ENCODE assay signal across 8 cellular contexts in the genomic region with DNA sequence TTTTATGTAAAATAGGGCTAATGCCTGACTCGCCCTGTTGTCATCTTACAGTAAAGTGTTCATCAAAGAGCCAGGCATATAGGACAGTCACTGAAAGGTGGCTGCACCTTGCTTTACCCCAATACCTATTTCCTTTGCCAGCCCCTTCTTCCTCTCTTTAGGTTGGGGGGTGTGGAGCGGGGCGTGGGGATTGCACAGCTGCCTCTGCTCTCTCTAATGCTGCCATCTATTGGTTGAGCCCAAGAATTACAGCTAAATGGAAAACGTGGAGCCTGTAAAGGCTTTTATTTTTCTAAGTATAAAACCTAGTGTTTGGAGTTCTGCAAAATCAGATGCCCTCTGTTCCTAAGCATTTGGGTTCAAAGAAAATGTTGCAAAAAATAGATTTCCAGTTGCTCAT. TPM values are rescaled to one million over a fixed set of nuclear protein-coding genes. Genes with fewer than 3 reads are reported as not detected.
DNase-seq lines count a peak whose midpoint lies in the region; TF ChIP-seq lines count a peak whose summit lies in the region.

No MANE protein-coding gene starts in this region.

- H3K9me3 ChIP-seq in HEK293 (ENCODE audit: control insufficient read depth, insufficient read depth, low read depth, low read length) = no peaks in the 10 kb centered on the region
- peaks cover 5% of the 10 kb centered on the region for H3K9me3 ChIP-seq in adipocyte (ENCODE audit: control insufficient read depth, low read length)
- H3K9me3 ChIP-seq in CD8-positive, alpha-beta memory T cell (ENCODE audit: low read length) = no peaks in the 10 kb centered on the region
- H3K9me3 ChIP-seq in Peyer's patch = no peaks in the 10 kb centered on the region

- H3K4me1 Mint-ChIP-seq in CD8-positive, alpha-beta memory T cell = no peaks in the 10 kb centered on the region
- H3K4me1 Mint-ChIP-seq in immature natural killer cell = no peaks in the 10 kb centered on the region

- H3K27ac Mint-ChIP-seq in CD8-positive, alpha-beta memory T cell = no peak overlapping the region
- H3K27ac Mint-ChIP-seq in immature natural killer cell = no peak overlapping the region

- H3K27me3 ChIP-seq in adipocyte (replicated peaks; ENCODE audit: control insufficient read depth, insufficient read depth, low read length) (peaks cover 4% of the 10 kb centered on the region), Peyer's patch (no peaks in the 10 kb centered on the region)
- H3K27me3 ChIP-seq in CD8-positive, alpha-beta memory T cell (ENCODE audit: insufficient read depth, low read length, poor library complexity, severe bottlenecking) = no peaks in the 10 kb centered on the region

- peak; percentile 44 for DNase-seq in D341Med (ENCODE audit: low spot score)
- DNase-seq in adipocyte (ENCODE audit: low read depth) = peak; percentile 25
- peak; percentile 1 for DNase-seq in kidney tubule cell (ENCODE audit: low spot score)
- no peak for DNase-seq in CD8-positive, alpha-beta memory T cell
- DNase-seq in Peyer's patch = no peak
- DNase-seq in immature natural killer cell = no peak
- no peak for DNase-seq in KG1 (lab: John Stamatoyannopoulos, UW)

- 0 out of 2 replicates have a peak, but pooled peaks have one; percentile 13 for TF ChIP-seq CTCF in HEK293 (tag by site-specific recombination; IDR thresholded peaks at IDR 0.05)
- TF ChIP-seq CTCF in Peyer's patch (IDR thresholded peaks at IDR 0.05) = peak in 2 of 6 experiments; percentile 13 to 26

- peaks cover 4 to 81% (median 13%) of the 10 kb centered on the region in 3 donors for H3K36me3 Mint-ChIP-seq in CD8-positive, alpha-beta memory T cell
- H3K36me3 Mint-ChIP-seq in immature natural killer cell = peaks cover 5 to 26% (median 10%) of the 10 kb centered on the region in 3 donors

- no peaks in the 10 kb centered on the region for H3K9me3 Mint-ChIP-seq in CD8-positive, alpha-beta memory T cell
- no peaks in the 10 kb centered on the region for H3K9me3 Mint-ChIP-seq in immature natural killer cell

- POLR2A ChIA-PET in HEK293 (lab: Yijun Ruan, JAX) = no interaction called here
- POLR2A ChIA-PET in CD8-positive, alpha-beta memory T cell (lab: Charles Lee) = no interaction called here

- H3K4me3 Mint-ChIP-seq in CD8-positive, alpha-beta memory T cell = no peak overlapping the region
- no peak overlapping the region for H3K4me3 Mint-ChIP-seq in immature natural killer cell

- H3K4me1 ChIP-seq in HEK293 (ENCODE audit: control insufficient read depth, insufficient read depth, low read length) = no peaks in the 10 kb centered on the region
- no peaks in the 10 kb centered on the region for H3K4me1 ChIP-seq in adipocyte (ENCODE audit: control insufficient read depth, insufficient read depth, low read length)
- no peaks in the 10 kb centered on the region for H3K4me1 ChIP-seq in CD8-positive, alpha-beta memory T cell (ENCODE audit: insufficient read depth, low read length)
- H3K4me1 ChIP-seq in Peyer's patch = no peaks in the 10 kb centered on the region

- H3K36me3 ChIP-seq in HEK293 (ENCODE audit: control insufficient read depth in 2 of 2, insufficient read depth in 1 of 2, low read length in 2 of 2) (peaks cover 0 to 48% of the 10 kb centered on the region in 2 experiments; a peak in 1 of 3 replicates), adipocyte (ENCODE audit: control insufficient read depth, insufficient read depth, low read length, severe bottlenecking) (peaks cover 17% of the 10 kb centered on the region), Peyer's patch (peaks cover 0 to 9% (median 0%) of the 10 kb centered on the region in 3 donors)
- H3K36me3 ChIP-seq in CD8-positive, alpha-beta memory T cell (ENCODE audit: insufficient read depth, low read length) = peaks cover 5% of the 10 kb centered on the region

- CTCF ChIA-PET in HEK293 (lab: Yijun Ruan, JAX) = interaction anchor here (0.7 to 1.8 kb wide), 7 partner anchors 9 to 165 kb away, joined by 3 to 8 read pairs (median 4); no protein-coding TSS in a partner anchor
- CTCF ChIA-PET in CD8-positive, alpha-beta memory T cell (lab: Charles Lee) = interaction anchor here (2.0 kb wide), 1 partner anchor 11 kb away, joined by 4 read pairs; no protein-coding TSS in a partner anchor

- TF ChIP-seq POLR2A in Peyer's patch (IDR thresholded peaks at IDR 0.05) = no peak

- H3K4me3 ChIP-seq in HEK293 (ENCODE audit: low read depth, low read length) = no peak overlapping the region
- H3K4me3 ChIP-seq in adipocyte (ENCODE audit: low read length) = no peak overlapping the region
- no peak overlapping the region for H3K4me3 ChIP-seq in CD8-positive, alpha-beta memory T cell (ENCODE audit: low read length)
- no peak overlapping the region for H3K4me3 ChIP-seq in Peyer's patch

- H3K27me3 Mint-ChIP-seq in CD8-positive, alpha-beta memory T cell = no peaks in the 10 kb centered on the region
- H3K27me3 Mint-ChIP-seq in immature natural killer cell (ENCODE audit: low read depth in 3 of 3) = peaks cover 0 to 4% (median 2%) of the 10 kb centered on the region in 3 donors

- H3K9ac ChIP-seq in adipocyte (ENCODE audit: low read length) = no peak overlapping the region

- H3K27ac ChIP-seq in HEK293 (ENCODE audit: extremely low read depth, low read depth, low read length) (no peak overlapping the region), Peyer's patch (no peak overlapping the region)
- no peak overlapping the region for H3K27ac ChIP-seq in CD8-positive, alpha-beta memory T cell (ENCODE audit: low read depth, low read length)

TF ChIP-seq in HEK293, 187 proteins besides CTCF, POLR2A, EP300 and RAD21:
- TF ChIP-seq ZNF544 (tag by site-specific recombination; IDR thresholded peaks at IDR 0.05) = no peak
- TF ChIP-seq, protein P1, sequence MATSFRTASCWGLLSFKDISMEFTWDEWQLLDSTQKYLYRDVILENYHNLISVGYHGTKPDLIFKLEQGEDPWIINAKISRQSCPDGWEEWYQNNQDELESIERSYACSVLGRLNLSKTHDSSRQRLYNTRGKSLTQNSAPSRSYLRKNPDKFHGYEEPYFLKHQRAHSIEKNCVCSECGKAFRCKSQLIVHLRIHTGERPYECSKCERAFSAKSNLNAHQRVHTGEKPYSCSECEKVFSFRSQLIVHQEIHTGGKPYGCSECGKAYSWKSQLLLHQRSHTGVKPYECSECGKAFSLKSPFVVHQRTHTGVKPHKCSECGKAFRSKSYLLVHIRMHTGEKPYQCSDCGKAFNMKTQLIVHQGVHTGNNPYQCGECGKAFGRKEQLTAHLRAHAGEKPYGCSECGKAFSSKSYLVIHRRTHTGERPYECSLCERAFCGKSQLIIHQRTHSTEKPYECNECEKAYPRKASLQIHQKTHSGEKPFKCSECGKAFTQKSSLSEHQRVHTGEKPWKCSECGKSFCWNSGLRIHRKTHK (tag by site-specific recombination; IDR thresholded peaks at IDR 0.05) = no peak
- TF ChIP-seq, protein P2, sequence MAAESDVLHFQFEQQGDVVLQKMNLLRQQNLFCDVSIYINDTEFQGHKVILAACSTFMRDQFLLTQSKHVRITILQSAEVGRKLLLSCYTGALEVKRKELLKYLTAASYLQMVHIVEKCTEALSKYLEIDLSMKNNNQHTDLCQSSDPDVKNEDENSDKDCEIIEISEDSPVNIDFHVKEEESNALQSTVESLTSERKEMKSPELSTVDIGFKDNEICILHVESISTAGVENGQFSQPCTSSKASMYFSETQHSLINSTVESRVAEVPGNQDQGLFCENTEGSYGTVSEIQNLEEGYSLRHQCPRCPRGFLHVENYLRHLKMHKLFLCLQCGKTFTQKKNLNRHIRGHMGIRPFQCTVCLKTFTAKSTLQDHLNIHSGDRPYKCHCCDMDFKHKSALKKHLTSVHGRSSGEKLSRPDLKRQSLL (tag by site-specific recombination; IDR thresholded peaks at IDR 0.05) = no peak
- 0 out of 2 replicates have a peak, but pooled peaks have one; percentile 23 for TF ChIP-seq KLF9 (tag by site-specific recombination; IDR thresholded peaks at IDR 0.05; ENCODE audit: low read depth)
- TF ChIP-seq ZNF654 (tag by site-specific recombination; IDR thresholded peaks at IDR 0.05; ENCODE audit: low read depth) = peak; percentile 24; the same call in 1 of the 2 replicates
- no peak for TF ChIP-seq ZNF677 (tag by site-specific recombination; IDR thresholded peaks at IDR 0.05)

RNA-seq across cellular contexts. Expression of gene ATG4A, which starts 47.7 kb away (rescaled TPM):
- 10 to 100 TPM; 10.7 to 10.8 TPM for total RNA-seq in CD8-positive, alpha-beta memory T cell
- 20.4 TPM for polyA plus RNA-seq in CD8-positive, alpha-beta memory T cell
- total RNA-seq in Peyer's patch = 10 to 100 TPM in 3 of 4 donors, 1 to 10 TPM in 1; 9.9 to 27.5 (median 17.3) TPM
- 10 to 100 TPM; 19.4 to 43.2 (median 27.9) TPM for polyA plus RNA-seq in immature natural killer cell

RNA-seq across cellular contexts. Expression of gene PSMD10, which starts 48.0 kb away (rescaled TPM):
- total RNA-seq in CD8-positive, alpha-beta memory T cell = 10 to 100 TPM; 40.4 to 43.0 TPM
- polyA plus RNA-seq in CD8-positive, alpha-beta memory T cell = 55.2 TPM
- total RNA-seq in Peyer's patch = 10 to 100 TPM; 18.9 to 38.0 (median 35.2) TPM
- polyA plus RNA-seq in immature natural killer cell = 100 to 1,000 TPM in 1 of 3 donors, 10 to 100 TPM in 2; 62.8 to 125 (median 82.2) TPM

Comparison
In these comparisons a context has a peak if more than half of its experiments do, and no peak if none do; other contexts are left out.
1. DNase-seq: peak in D341Med (single experiment), adipocyte (single experiment) and kidney tubule cell (single experiment); none in CD8-positive, alpha-beta memory T cell (0 of 5), Peyer's patch (0 of 3), immature natural killer cell (0 of 3) and KG1 (single experiment).